2 cellular contexts compared by ENCODE assay signal in genomic region chr22:31192513-31192912, GRCh38.
TF ChIP-seq lines count a peak whose summit lies in the region.

No MANE protein-coding gene starts in this region.

TF ChIP-seq in IMR-90, 13 proteins besides CTCF, POLR2A, EP300 and RAD21:
- no peak for TF ChIP-seq FOS (IDR thresholded peaks at IDR 0.05; ENCODE audit: low read depth, low read length)
- TF ChIP-seq CEBPB (IDR thresholded peaks at IDR 0.05; ENCODE audit: low read depth, low read length): peak; percentile 94
- TF ChIP-seq RCOR1 (IDR thresholded peaks at IDR 0.05; ENCODE audit: insufficient replicate concordance, low read length): no peak
- TF ChIP-seq MAZ (IDR thresholded peaks at IDR 0.05; ENCODE audit: borderline replicate concordance, low read depth, low read length): no peak

TF ChIP-seq in WTC11, 78 proteins besides CTCF, POLR2A, EP300 and RAD21:
- TF ChIP-seq GABPB1 (CRISPR knock-in tag; IDR thresholded peaks at IDR 0.05): peak; percentile 76
- no peak for TF ChIP-seq NR2C2 (CRISPR knock-in tag; IDR thresholded peaks at IDR 0.05)
- TF ChIP-seq, protein P1, sequence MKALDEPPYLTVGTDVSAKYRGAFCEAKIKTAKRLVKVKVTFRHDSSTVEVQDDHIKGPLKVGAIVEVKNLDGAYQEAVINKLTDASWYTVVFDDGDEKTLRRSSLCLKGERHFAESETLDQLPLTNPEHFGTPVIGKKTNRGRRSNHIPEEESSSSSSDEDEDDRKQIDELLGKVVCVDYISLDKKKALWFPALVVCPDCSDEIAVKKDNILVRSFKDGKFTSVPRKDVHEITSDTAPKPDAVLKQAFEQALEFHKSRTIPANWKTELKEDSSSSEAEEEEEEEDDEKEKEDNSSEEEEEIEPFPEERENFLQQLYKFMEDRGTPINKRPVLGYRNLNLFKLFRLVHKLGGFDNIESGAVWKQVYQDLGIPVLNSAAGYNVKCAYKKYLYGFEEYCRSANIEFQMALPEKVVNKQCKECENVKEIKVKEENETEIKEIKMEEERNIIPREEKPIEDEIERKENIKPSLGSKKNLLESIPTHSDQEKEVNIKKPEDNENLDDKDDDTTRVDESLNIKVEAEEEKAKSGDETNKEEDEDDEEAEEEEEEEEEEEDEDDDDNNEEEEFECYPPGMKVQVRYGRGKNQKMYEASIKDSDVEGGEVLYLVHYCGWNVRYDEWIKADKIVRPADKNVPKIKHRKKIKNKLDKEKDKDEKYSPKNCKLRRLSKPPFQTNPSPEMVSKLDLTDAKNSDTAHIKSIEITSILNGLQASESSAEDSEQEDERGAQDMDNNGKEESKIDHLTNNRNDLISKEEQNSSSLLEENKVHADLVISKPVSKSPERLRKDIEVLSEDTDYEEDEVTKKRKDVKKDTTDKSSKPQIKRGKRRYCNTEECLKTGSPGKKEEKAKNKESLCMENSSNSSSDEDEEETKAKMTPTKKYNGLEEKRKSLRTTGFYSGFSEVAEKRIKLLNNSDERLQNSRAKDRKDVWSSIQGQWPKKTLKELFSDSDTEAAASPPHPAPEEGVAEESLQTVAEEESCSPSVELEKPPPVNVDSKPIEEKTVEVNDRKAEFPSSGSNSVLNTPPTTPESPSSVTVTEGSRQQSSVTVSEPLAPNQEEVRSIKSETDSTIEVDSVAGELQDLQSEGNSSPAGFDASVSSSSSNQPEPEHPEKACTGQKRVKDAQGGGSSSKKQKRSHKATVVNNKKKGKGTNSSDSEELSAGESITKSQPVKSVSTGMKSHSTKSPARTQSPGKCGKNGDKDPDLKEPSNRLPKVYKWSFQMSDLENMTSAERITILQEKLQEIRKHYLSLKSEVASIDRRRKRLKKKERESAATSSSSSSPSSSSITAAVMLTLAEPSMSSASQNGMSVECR (CRISPR knock-in tag; IDR thresholded peaks at IDR 0.05; ENCODE audit: borderline replicate concordance): no peak
